ENCODE assay signal across 9 cellular contexts in the genomic region with DNA sequence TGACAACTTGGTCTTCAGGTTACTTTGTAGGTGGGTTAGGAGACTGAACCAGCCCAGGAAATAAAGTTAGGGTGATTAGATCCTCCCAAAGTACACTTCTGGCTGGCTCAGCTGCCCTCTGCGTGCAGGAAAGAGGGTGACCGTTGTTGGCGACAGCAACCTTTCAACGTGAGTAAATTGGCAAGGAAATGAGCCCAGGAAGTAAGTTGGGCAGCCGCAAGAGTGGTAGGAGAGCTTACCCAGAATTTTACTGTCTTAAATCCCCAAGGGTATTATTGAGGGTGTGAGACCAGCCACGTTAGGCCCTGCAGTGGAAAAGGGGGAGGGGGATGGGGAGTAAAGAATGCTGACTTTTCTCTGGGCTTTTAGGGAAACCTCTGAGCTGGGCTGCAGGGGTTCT. TPM values are rescaled to one million over a fixed set of nuclear protein-coding genes. Genes with fewer than 3 reads are reported as not detected.
DNase-seq lines count a peak whose midpoint lies in the region; ATAC-seq, FAIRE-seq and TF ChIP-seq lines count a peak whose summit lies in the region.
"Had no signal": no experiment of that assay in that cellular context is flagged by ENCODE, and none has a peak within 500 bp of the region (broad histone marks: within the 10 kb centered on the region; RNA-seq: fewer than 3 reads in every experiment).

No MANE protein-coding gene starts in this region.

- peaks cover 33% of the 10 kb centered on the region for H3K4me1 Mint-ChIP-seq in activated T-helper 17 cell treated with anti-CD3 and anti-CD28 coated beads, Interleukin-2, amount 50 U/mL, for 72 hours

- peak overlapping the region; percentile 98 for H3K27ac Mint-ChIP-seq in activated T-helper 17 cell treated with anti-CD3 and anti-CD28 coated beads, Interleukin-2, amount 50 U/mL, for 72 hours

- TF ChIP-seq POLR2A in suprapubic skin (IDR thresholded peaks at IDR 0.05) (no peak), GM12892 (IDR thresholded peaks at IDR 0.05; ENCODE audit: low read depth, low read length) (no peak)

- no peak for TF ChIP-seq EP300 in suprapubic skin (IDR thresholded peaks at IDR 0.05)

- no peak for TF ChIP-seq CTCF in AG04450 (IDR thresholded peaks at IDR 0.05; ENCODE audit: low read depth, low read length)
- no peak for TF ChIP-seq CTCF in suprapubic skin (IDR thresholded peaks at IDR 0.05)

- peaks cover 56% of the 10 kb centered on the region for H3K36me3 Mint-ChIP-seq in activated T-helper 17 cell treated with anti-CD3 and anti-CD28 coated beads, Interleukin-2, amount 50 U/mL, for 72 hours (ENCODE audit: low read depth)

- H3K27ac ChIP-seq in AG04450 (ENCODE audit: low read depth, low read length) (no peak overlapping the region), suprapubic skin (peak overlapping the region; percentile 56)

- no peaks in the 10 kb centered on the region for H3K27me3 Mint-ChIP-seq in activated T-helper 17 cell treated with anti-CD3 and anti-CD28 coated beads, Interleukin-2, amount 50 U/mL, for 72 hours

- ATAC-seq in activated T-helper 17 cell treated with anti-CD3 and anti-CD28 coated beads, Interleukin-2, amount 50 U/mL, for 72 hours (replicated peaks), result peak; percentile 30
- ATAC-seq in HG03571 (IDR thresholded peaks at IDR 0.05; ENCODE audit: unreplicated experiment), result no peak

- peaks cover 4% of the 10 kb centered on the region for H3K27me3 ChIP-seq in AG04450 (ENCODE audit: control insufficient read depth, insufficient read depth, low read length)
- H3K27me3 ChIP-seq in mononuclear cell (ENCODE audit: insufficient read depth, low read length), result peaks cover 12% of the 10 kb centered on the region
- no peaks in the 10 kb centered on the region for H3K27me3 ChIP-seq in suprapubic skin

- CTCF ChIA-PET in AG04450 (lab: Charles Lee), result interaction anchor here (0.6 to 2.9 kb wide), 6 partner anchors 72 to 318 kb away, joined by 3 to 32 read pairs (median 7); no protein-coding TSS in a partner anchor

- DNase-seq in AG04450 (ENCODE audit: low read depth, low spot score) (no peak), NAMALWA (ENCODE audit: low spot score) (peak; percentile 13), suprapubic skin (ENCODE audit: low spot score in 2 of 2) (no peak), NCI-H2227 treated with DMSO at 0.1 percent for 48 hours (lab: John Stamatoyannopoulos, UW) (no peak), GM12892 (ENCODE audit: insufficient read length) (no peak)

- H3K36me3 ChIP-seq in suprapubic skin, result no peaks in the 10 kb centered on the region

- H3K4me1 ChIP-seq in mononuclear cell (ENCODE audit: insufficient read depth, low read length) (peaks cover 59% of the 10 kb centered on the region), suprapubic skin (peaks cover 20% of the 10 kb centered on the region)

- WGBS in suprapubic skin, result 20% methylated on average over 6 of the region's 6 CpGs

- no peaks in the 10 kb centered on the region for H3K9me3 Mint-ChIP-seq in activated T-helper 17 cell treated with anti-CD3 and anti-CD28 coated beads, Interleukin-2, amount 50 U/mL, for 72 hours

- no peak for FAIRE-seq in GM12892 (lab: Jason Lieb, UNC)
- FAIRE-seq: colon had no signal

- H3K4me3 Mint-ChIP-seq in activated T-helper 17 cell treated with anti-CD3 and anti-CD28 coated beads, Interleukin-2, amount 50 U/mL, for 72 hours, result peak overlapping the region; percentile 96

- peak overlapping the region; percentile 91 for H3K4me3 ChIP-seq in AG04450 (ENCODE audit: low read depth, low read length)
- H3K4me3 ChIP-seq in mononuclear cell (ENCODE audit: low read length), result peak overlapping the region; percentile 73
- H3K4me3 ChIP-seq in suprapubic skin, result peak overlapping the region; percentile 63

- no peaks in the 10 kb centered on the region for H3K9me3 ChIP-seq in AG04450 (ENCODE audit: control insufficient read depth, insufficient read depth, low read length)
- H3K9me3 ChIP-seq in mononuclear cell (ENCODE audit: low read depth, low read length), result no peaks in the 10 kb centered on the region
- no peaks in the 10 kb centered on the region for H3K9me3 ChIP-seq in suprapubic skin

- POLR2A ChIA-PET in AG04450 (lab: Yijun Ruan, JAX), result interaction anchor here (1.8 kb wide), 1 partner anchor 67 kb away, joined by 6 read pairs; no protein-coding TSS in a partner anchor

RNA-seq across cellular contexts. Expression of a gene that starts 1.6 kb away (rescaled TPM):
- polyA plus RNA-seq in AG04450 (2011; rRNA removed), result 29.2 and 30.6 TPM in 2 replicates
- 93.8 and 105 TPM in 2 replicates for polyA minus RNA-seq in AG04450 (2011; rRNA and poly(A)+ RNA removed)
- total RNA-seq in activated T-helper 17 cell treated with anti-CD3 and anti-CD28 coated beads, Interleukin-2, amount 50 U/mL, for 72 hours, result 10 to 100 TPM; 30.2 to 37.1 TPM
- total RNA-seq in mononuclear cell (69.2 TPM), suprapubic skin (1 to 10 TPM; 2.7 to 5.0 (median 3.4) TPM)
- 1.3 TPM for polyA plus RNA-seq in GM12892 (2012; ENCODE audit: missing spikeins)

Comparison
In these comparisons a context has a peak if more than half of its experiments do, and no peak if none do; other contexts are left out.
1. RNA of a gene that starts 1.6 kb away (total RNA-seq): 69.2 TPM in mononuclear cell (single experiment) and 30.2 to 37.1 TPM in activated T-helper 17 cell treated with anti-CD3 and anti-CD28 coated beads, Interleukin-2, amount 50 U/mL, for 72 hours; 2.7 to 5.0 TPM in suprapubic skin; every median in the first group is over 4 times any median in the second.
2. Peak in every context shown above with its lines, with median percentiles within 50 percentile points of each other: H3K4me3 ChIP-seq.